In the genomic region with DNA sequence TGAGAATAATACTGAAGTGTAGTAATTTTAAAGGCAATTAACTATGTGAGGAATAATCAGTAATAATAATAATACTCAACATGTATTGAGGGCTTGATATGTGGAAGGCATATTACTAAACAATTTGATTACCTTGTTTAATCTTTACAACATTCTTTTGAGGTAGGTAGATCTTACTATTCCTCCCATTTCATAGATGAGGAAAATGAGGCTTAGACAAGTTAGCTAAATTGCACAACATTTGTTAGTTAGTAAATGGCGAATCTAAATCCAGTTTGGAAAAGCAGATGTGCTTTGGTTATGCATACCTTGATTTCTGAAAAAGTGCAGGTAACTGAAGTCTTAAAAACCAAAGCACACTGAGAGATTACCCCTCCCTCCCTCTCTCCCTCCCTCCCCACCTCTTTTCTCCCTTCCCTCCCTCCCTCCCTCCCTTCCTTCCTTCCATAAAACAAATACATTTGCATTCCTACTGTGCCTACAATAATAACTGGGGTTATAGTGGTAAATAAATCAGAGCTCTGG, we compare ENCODE assay signal across 2 cellular contexts.
A peak's percentile ranks its signal among the peaks of the same experiment; 100 is the strongest.
TF ChIP-seq lines count a peak whose summit lies in the region.

No MANE protein-coding gene starts in this region.

TF ChIP-seq in K562, 482 proteins besides CTCF, POLR2A, EP300 and RAD21:
- TF ChIP-seq HNRNPK (IDR thresholded peaks at IDR 0.05; ENCODE audit: low read depth, low read length, poor library complexity, severe bottlenecking) (peak; percentile 31), RBM25 (IDR thresholded peaks at IDR 0.05; ENCODE audit: low read depth, low read length, severe bottlenecking) (peak; percentile 66)
- TF ChIP-seq, protein P1, sequence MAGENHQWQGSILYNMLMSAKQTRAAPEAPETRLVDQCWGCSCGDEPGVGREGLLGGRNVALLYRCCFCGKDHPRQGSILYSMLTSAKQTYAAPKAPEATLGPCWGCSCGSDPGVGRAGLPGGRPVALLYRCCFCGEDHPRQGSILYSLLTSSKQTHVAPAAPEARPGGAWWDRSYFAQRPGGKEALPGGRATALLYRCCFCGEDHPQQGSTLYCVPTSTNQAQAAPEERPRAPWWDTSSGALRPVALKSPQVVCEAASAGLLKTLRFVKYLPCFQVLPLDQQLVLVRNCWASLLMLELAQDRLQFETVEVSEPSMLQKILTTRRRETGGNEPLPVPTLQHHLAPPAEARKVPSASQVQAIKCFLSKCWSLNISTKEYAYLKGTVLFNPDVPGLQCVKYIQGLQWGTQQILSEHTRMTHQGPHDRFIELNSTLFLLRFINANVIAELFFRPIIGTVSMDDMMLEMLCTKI (IDR thresholded peaks at IDR 0.05; ENCODE audit: partially characterized antibody): no peak

TF ChIP-seq in WTC11, 78 proteins besides CTCF, POLR2A, EP300 and RAD21:
- TF ChIP-seq ZNF425 (CRISPR knock-in tag; conservative IDR thresholded peaks at IDR 0.05): no peak
- TF ChIP-seq ZNF263 (CRISPR knock-in tag; IDR thresholded peaks at IDR 0.05; ENCODE audit: low read depth): no peak
- no peak for TF ChIP-seq PRDM15 (CRISPR knock-in tag; IDR thresholded peaks at IDR 0.05)
